Comparison of ENCODE assay signal across 11 cellular contexts in genomic region chr3:169026543-169027181, GRCh38.
DNase-seq lines count a peak whose midpoint lies in the region; ATAC-seq, FAIRE-seq and TF ChIP-seq lines count a peak whose summit lies in the region.
"Had no signal": no experiment of that assay in that cellular context is flagged by ENCODE, and none has a peak within 500 bp of the region (broad histone marks: within the 10 kb centered on the region; RNA-seq: fewer than 3 reads in every experiment).

No MANE protein-coding gene starts in this region.

- no peak overlapping the region for H4K91ac ChIP-seq in neuronal stem cell (ENCODE audit: low read depth, low read length, poor library complexity)

- H4K8ac ChIP-seq in neuronal stem cell (ENCODE audit: low read depth, low read length) = no peak overlapping the region

- peak; percentile 24 for TF ChIP-seq POLR2A in endothelial cell of umbilical vein (IDR thresholded peaks at IDR 0.05; ENCODE audit: low read depth, low read length)

- H3K27me3 ChIP-seq in endothelial cell of umbilical vein (ENCODE audit: control insufficient read depth in 2 of 2, insufficient read depth in 2 of 2, low read length in 2 of 2) (no peaks in the 10 kb centered on the region), neuronal stem cell (ENCODE audit: control insufficient read depth in 3 of 3, insufficient read depth in 3 of 3, low read depth in 1 of 3, low read length in 3 of 3) (no peaks in the 10 kb centered on the region)
- no peaks in the 10 kb centered on the region for H3K27me3 ChIP-seq in CD8-positive, alpha-beta T cell (ENCODE audit: insufficient read depth, low read length)
- H3K27me3 ChIP-seq: vagina had no signal

- POLR2A ChIA-PET in endothelial cell of umbilical vein (lab: Charles Lee) = no interaction called here
- POLR2A ChIA-PET in naive thymus-derived CD8-positive, alpha-beta T cell (lab: Charles Lee) = no interaction called here
- POLR2A ChIA-PET in CD8-positive, alpha-beta T cell (lab: Charles Lee) = no interaction called here

- H3K79me2 ChIP-seq in endothelial cell of umbilical vein (ENCODE audit: control insufficient read depth, insufficient read depth, low read length) = no peaks in the 10 kb centered on the region

- H3K4me3 ChIP-seq in endothelial cell of umbilical vein (replicated peaks in 1 of 3; ENCODE audit: insufficient read depth in 1 of 3, low read depth in 1 of 3, low read length in 3 of 3) (peak overlapping the region in 1 of 3 experiments; percentile 45), neuronal stem cell (ENCODE audit: low read length in 2 of 2) (no peak overlapping the region)
- no peak overlapping the region for H3K4me3 ChIP-seq in CD8-positive, alpha-beta T cell (ENCODE audit: low read depth, low read length)
- H3K4me3 ChIP-seq: vagina had no signal

- no peaks in the 10 kb centered on the region for H3K79me1 ChIP-seq in neuronal stem cell (ENCODE audit: low read depth, low read length)

- no peak overlapping the region for H3K27ac Mint-ChIP-seq in naive thymus-derived CD8-positive, alpha-beta T cell
- H3K27ac Mint-ChIP-seq in CD8-positive, alpha-beta T cell = no peak overlapping the region

- H3K4ac ChIP-seq in neuronal stem cell (ENCODE audit: low read length) = no peak overlapping the region

- H2BK120ac ChIP-seq in neuronal stem cell (ENCODE audit: low read depth, low read length) = no peak overlapping the region

- no peak overlapping the region for H3K23ac ChIP-seq in neuronal stem cell (ENCODE audit: low read depth, low read length, poor library complexity)

- no peaks in the 10 kb centered on the region for H3K36me3 Mint-ChIP-seq in naive thymus-derived CD8-positive, alpha-beta T cell
- no peaks in the 10 kb centered on the region for H3K36me3 Mint-ChIP-seq in CD8-positive, alpha-beta T cell

- TF ChIP-seq CTCF in endothelial cell of umbilical vein (IDR thresholded peaks at IDR 0.05; ENCODE audit: extremely low read depth in 1 of 2, insufficient read depth in 1 of 2, low read depth in 1 of 2, low read length in 2 of 2) = no peak
- no peak for TF ChIP-seq CTCF in CD8-positive, alpha-beta T cell (IDR thresholded peaks at IDR 0.05)

- H2BK15ac ChIP-seq in neuronal stem cell (ENCODE audit: low read length) = no peak overlapping the region

- intact Hi-C loops in endothelial cell of umbilical vein (cut with micrococcal nuclease) = loop anchor here (1.0 to 5.0 kb wide), 2 partner anchors 15 to 144 kb away; no protein-coding TSS in a partner anchor
- intact Hi-C loops in CD8-positive, alpha-beta T cell (cut with DNase I, micrococcal nuclease) = no loop called here

- peak overlapping the region; percentile 96 for H3K4me2 ChIP-seq in endothelial cell of umbilical vein (ENCODE audit: insufficient read depth, low read length)
- no peak overlapping the region for H3K4me2 ChIP-seq in neuronal stem cell (ENCODE audit: insufficient read depth, low read length, poor library complexity, severe bottlenecking)

- no TSS peak for BruUV-seq in endothelial cell of umbilical vein (replicated peaks; lab: Mats Ljungman, UMichigan)

- peak overlapping the region; percentile 55 for H3K9ac ChIP-seq in endothelial cell of umbilical vein (replicated peaks; ENCODE audit: extremely low read depth, insufficient read depth, low read length)
- no peak overlapping the region for H3K9ac ChIP-seq in neuronal stem cell (ENCODE audit: low read depth, low read length, poor library complexity)

- H3K4me1 Mint-ChIP-seq in naive thymus-derived CD8-positive, alpha-beta T cell = no peaks in the 10 kb centered on the region
- no peaks in the 10 kb centered on the region for H3K4me1 Mint-ChIP-seq in CD8-positive, alpha-beta T cell (ENCODE audit: low read depth)

- H3K4me1 ChIP-seq in endothelial cell of umbilical vein (ENCODE audit: control insufficient read depth, extremely low read depth, insufficient read depth, low read length) (peaks cover 21% of the 10 kb centered on the region), neuronal stem cell (ENCODE audit: control insufficient read depth in 2 of 2, insufficient read depth in 1 of 2, low read depth in 1 of 2, low read length in 2 of 2) (peaks cover 2 to 3% of the 10 kb centered on the region in 2 donors)
- H3K4me1 ChIP-seq in CD8-positive, alpha-beta T cell (ENCODE audit: insufficient read depth, low read length) = no peaks in the 10 kb centered on the region
- H3K4me1 ChIP-seq: vagina had no signal

- H2BK5ac ChIP-seq in neuronal stem cell (ENCODE audit: low read length) = no peak overlapping the region

- no peak overlapping the region for H2BK12ac ChIP-seq in neuronal stem cell (ENCODE audit: low read length)

- no peak overlapping the region for H3K4me3 Mint-ChIP-seq in naive thymus-derived CD8-positive, alpha-beta T cell
- no peak overlapping the region for H3K4me3 Mint-ChIP-seq in CD8-positive, alpha-beta T cell

- FAIRE-seq in endothelial cell of umbilical vein (lab: Jason Lieb, UNC) = peak; percentile 96

- peaks cover 0 to 3% (median 0%) of the 10 kb centered on the region in 5 donors for H3K27me3 Mint-ChIP-seq in naive thymus-derived CD8-positive, alpha-beta T cell
- no peaks in the 10 kb centered on the region for H3K27me3 Mint-ChIP-seq in CD8-positive, alpha-beta T cell (ENCODE audit: low read depth)

- H2AFZ ChIP-seq in endothelial cell of umbilical vein (ENCODE audit: low read depth, low read length) (no peak overlapping the region), neuronal stem cell (ENCODE audit: low read length) (peak overlapping the region; percentile 24)

- H2AK5ac ChIP-seq in neuronal stem cell (ENCODE audit: low read depth, low read length) = no peak overlapping the region

- H4K20me1 ChIP-seq in endothelial cell of umbilical vein (replicated peaks; ENCODE audit: control insufficient read depth, extremely low read depth, insufficient read depth, low read length) = no peaks in the 10 kb centered on the region

- no peak overlapping the region for H3K18ac ChIP-seq in neuronal stem cell (ENCODE audit: low read length)

- H3K27ac ChIP-seq in endothelial cell of umbilical vein (ENCODE audit: insufficient read depth, low read depth, low read length) (peak overlapping the region; percentile 75), neuronal stem cell (replicated peaks; ENCODE audit: low read length) (no peak overlapping the region)
- no peak overlapping the region for H3K27ac ChIP-seq in CD8-positive, alpha-beta T cell (ENCODE audit: low read depth, low read length)
- H3K27ac ChIP-seq: vagina had no signal

- H3K14ac ChIP-seq in neuronal stem cell (ENCODE audit: low read length) = no peak overlapping the region

- CTCF ChIA-PET in endothelial cell of umbilical vein (lab: Charles Lee) = interaction anchor here (1.0 to 2.1 kb wide), 6 partner anchors 13 to 642 kb away, joined by 3 to 14 read pairs (median 5); no protein-coding TSS in a partner anchor
- CTCF ChIA-PET in CD8-positive, alpha-beta T cell (lab: Charles Lee) = no interaction called here

- H3K9me3 ChIP-seq in endothelial cell of umbilical vein (replicated peaks; ENCODE audit: control insufficient read depth, insufficient read depth, low read length) = no peaks in the 10 kb centered on the region
- H3K9me3 ChIP-seq in neuronal stem cell (replicated peaks in 1 of 2; ENCODE audit: control insufficient read depth in 2 of 2, insufficient read depth in 1 of 2, low read depth in 1 of 2, low read length in 2 of 2) = no peaks in the 10 kb centered on the region
- H3K9me3 ChIP-seq in CD8-positive, alpha-beta T cell (ENCODE audit: low read length) = no peaks in the 10 kb centered on the region
- H3K9me3 ChIP-seq: vagina had no signal

- no CpG with 5 or more reads among the region's 5 CpGs for WGBS in neuronal stem cell (ENCODE audit: extremely low coverage in 2 of 2, insufficient read length in 2 of 2, insufficient replicate concordance in 1 of 2), 2 donors

- DNase-seq in GM04503 (ENCODE audit: low read depth) = peak; percentile 69
- DNase-seq in NCI-H774 (lab: John Stamatoyannopoulos, UW) = peak; percentile 42
- peak; percentile 96 for DNase-seq in endothelial cell of umbilical vein (ENCODE audit: low read depth, low spot score)
- DNase-seq in neuronal stem cell (ENCODE audit: low spot score) = no peak
- DNase-seq in naive thymus-derived CD8-positive, alpha-beta T cell = no peak
- no peak for DNase-seq in NCI-H1694 (lab: John Stamatoyannopoulos, UW)
- no peak for DNase-seq in CD8-positive, alpha-beta T cell
- DNase-seq: MM.1S; stimulated activated CD4-positive, alpha-beta T cell treated with anti-CD3 and anti-CD28 coated beads, Interleukin-4, amount 100 ng/mL, for 24 hours had no signal

- ATAC-seq in naive thymus-derived CD8-positive, alpha-beta T cell = no peak
- ATAC-seq in GM21825 (IDR thresholded peaks at IDR 0.05; ENCODE audit: unreplicated experiment) = no peak
- ATAC-seq in CD8-positive, alpha-beta T cell = no peak

- no peaks in the 10 kb centered on the region for H3K9me1 ChIP-seq in endothelial cell of umbilical vein (replicated peaks; ENCODE audit: control insufficient read depth, extremely low read depth, insufficient read depth, low read length)

- dilution Hi-C loops in endothelial cell of umbilical vein (cut with MboI; ENCODE audit: extremely low pct_ligation_motif_present, low sequenced_read_pairs) = no loop called here

- no peaks in the 10 kb centered on the region for H3K36me3 ChIP-seq in endothelial cell of umbilical vein (ENCODE audit: control insufficient read depth in 2 of 2, extremely low read depth in 1 of 2, insufficient read depth in 2 of 2, low read length in 2 of 2)
- H3K36me3 ChIP-seq in neuronal stem cell (replicated peaks in 1 of 2; ENCODE audit: control insufficient read depth in 2 of 2, insufficient read depth in 2 of 2, low read length in 2 of 2) = no peaks in the 10 kb centered on the region
- H3K36me3 ChIP-seq in CD8-positive, alpha-beta T cell (ENCODE audit: insufficient read depth, low read length) = no peaks in the 10 kb centered on the region
- H3K36me3 ChIP-seq: vagina had no signal

- H3K9me3 Mint-ChIP-seq in naive thymus-derived CD8-positive, alpha-beta T cell = peaks cover 0 to 4% (median 0%) of the 10 kb centered on the region in 9 donors
- H3K9me3 Mint-ChIP-seq in CD8-positive, alpha-beta T cell = no peaks in the 10 kb centered on the region

TF ChIP-seq in endothelial cell of umbilical vein, 7 proteins besides CTCF, POLR2A, EP300 and RAD21 (continues in another document):
- TF ChIP-seq MYC (IDR thresholded peaks at IDR 0.05; ENCODE audit: low read depth, low read length) (no peak), MAX (IDR thresholded peaks at IDR 0.05; ENCODE audit: insufficient read depth, insufficient read length) (no peak), GATA2 (IDR thresholded peaks at IDR 0.05; ENCODE audit: insufficient read depth, insufficient read length, low read depth, low read length) (peak; percentile 93), EZH2 (IDR thresholded peaks at IDR 0.05; ENCODE audit: borderline replicate concordance, low read depth, low read length, severe bottlenecking) (no peak), JUN (IDR thresholded peaks at IDR 0.05; ENCODE audit: borderline replicate concordance, insufficient read depth, insufficient read length, low read depth) (peak; percentile 95), FOS (IDR thresholded peaks at IDR 0.05; ENCODE audit: borderline replicate concordance, insufficient read depth, low read length) (peak; percentile 97)

Comparison
In these comparisons a context has a peak if more than half of its experiments do, and no peak if none do; other contexts are left out.
1. DNase-seq: peak in GM04503 (single experiment), NCI-H774 (single experiment) and endothelial cell of umbilical vein (single experiment); none in neuronal stem cell (single experiment), naive thymus-derived CD8-positive, alpha-beta T cell (0 of 10), NCI-H1694 (single experiment) and CD8-positive, alpha-beta T cell (0 of 7).